27 cellular contexts compared by ENCODE assay signal in the genomic region with DNA sequence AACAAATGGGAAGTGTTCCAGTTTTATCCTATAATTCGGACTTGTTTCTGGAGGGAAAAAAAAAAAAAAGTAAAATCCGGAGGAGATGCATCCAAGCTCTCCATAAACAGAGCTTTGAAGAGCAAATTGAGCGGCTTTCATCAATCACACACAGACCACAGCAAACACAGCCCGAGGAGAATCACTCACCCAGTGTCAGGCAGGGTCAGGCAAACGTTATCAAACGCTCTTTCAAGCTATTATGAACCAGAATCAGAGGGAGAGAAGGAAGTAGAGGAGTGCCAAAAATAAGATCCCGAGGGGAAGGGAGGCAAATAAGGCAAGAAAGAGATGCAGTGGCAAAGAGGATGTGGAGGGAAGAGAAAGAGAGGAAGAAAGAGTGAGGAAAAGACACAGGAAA.
A peak's percentile ranks its signal among the peaks of the same experiment; 100 is the strongest.
DNase-seq lines count a peak whose midpoint lies in the region; ATAC-seq, FAIRE-seq and TF ChIP-seq lines count a peak whose summit lies in the region.
"Had no signal": no experiment of that assay in that cellular context is flagged by ENCODE, and none has a peak within 500 bp of the region (broad histone marks: within the 10 kb centered on the region; RNA-seq: fewer than 3 reads in every experiment).

No MANE protein-coding gene starts in this region.

- ATAC-seq in HG03565 (IDR thresholded peaks at IDR 0.05; ENCODE audit: unreplicated experiment) = no peak
- ATAC-seq in GM19452 (IDR thresholded peaks at IDR 0.05; ENCODE audit: unreplicated experiment) = no peak
- ATAC-seq: left colon; naive thymus-derived CD8-positive, alpha-beta T cell; right lobe of liver; stimulated activated naive CD8-positive, alpha-beta T cell treated with anti-CD3 and anti-CD28 coated beads, Interleukin-15, Interleukin-2, amounts not matched to agents 100 U/mL and 50 U/mL, for 24 hours had no signal

- no peak overlapping the region for H3K4me3 Mint-ChIP-seq in neural progenitor cell
- H3K4me3 Mint-ChIP-seq: activated B cell treated with CpG ODN at 0.5 μM for 24 hours; activated naive CD4-positive, alpha-beta T cell treated with anti-CD3 and anti-CD28 coated beads, Interleukin-2, amount 50 U/mL, for 24 hours; activated T-helper 1 cell treated with anti-CD3 and anti-CD28 coated beads, Interleukin-12 subunit alpha, Interleukin-12 subunit beta, Interleukin-2, Interleukin-4 antibody, amounts not matched to agents 30 ng/mL and 10 ng/mL and 1 ng/mL, durations not matched to agents 14 hours and 24 hours and 36 hours; dendritic cell treated with granulocyte-macrophage colony-stimulating factor and Interleukin-4, amounts not matched to agents 40 ng/mL and 50 ng/mL, for 4 days; naive thymus-derived CD8-positive, alpha-beta T cell; T-helper 1 cell treated with Interleukin-12 subunit alpha and Interleukin-12 subunit beta and Interleukin-4 antibody, amounts not matched to agents 30 μg/mL and 1 μg/mL, for 36 hours had no signal

- TF ChIP-seq CTCF in fibroblast of lung (conservative IDR thresholded peaks at IDR 0.05 in 1 of 2, IDR thresholded peaks at IDR 0.05 in 1 of 2; ENCODE audit: low read depth in 1 of 2, low read length in 2 of 2) (no peak), neural progenitor cell (IDR thresholded peaks at IDR 0.05) (no peak)

- H3K27ac ChIP-seq in fibroblast of lung (ENCODE audit: insufficient read depth, low read length) = no peak overlapping the region
- no peak overlapping the region for H3K27ac ChIP-seq in neural progenitor cell
- H3K27ac ChIP-seq: C4-2B, right lobe of liver, SJSA1, thoracic aorta had no signal

- H3K4me1 ChIP-seq in fibroblast of lung (ENCODE audit: control insufficient read depth, extremely low read depth, insufficient read depth, low read length) (peaks cover 12% of the 10 kb centered on the region), neural progenitor cell (peaks cover 5% of the 10 kb centered on the region)

- H2AFZ ChIP-seq in fibroblast of lung (ENCODE audit: low read length) (peak overlapping the region; percentile 58), neural progenitor cell (replicated peaks) (peak overlapping the region; percentile 83)

- H3K36me3 Mint-ChIP-seq in neural progenitor cell = no peaks in the 10 kb centered on the region
- H3K36me3 Mint-ChIP-seq: activated naive CD4-positive, alpha-beta T cell treated with anti-CD3 and anti-CD28 coated beads, Interleukin-2, amount 50 U/mL, for 24 hours; naive thymus-derived CD8-positive, alpha-beta T cell had no signal

- H3K36me3 ChIP-seq in fibroblast of lung (ENCODE audit: control insufficient read depth, insufficient read depth, low read length) (no peaks in the 10 kb centered on the region), neural progenitor cell (no peaks in the 10 kb centered on the region)
- H3K36me3 ChIP-seq: HAP-1, right lobe of liver, SJSA1, thoracic aorta had no signal

- H3F3A ChIP-seq in neural progenitor cell (ENCODE audit: low read depth) = no peaks in the 10 kb centered on the region

- no peak overlapping the region for H3K4me3 ChIP-seq in fibroblast of lung (replicated peaks in 1 of 4; ENCODE audit: control extremely low read depth in 1 of 4, insufficient read depth in 1 of 4, low read depth in 3 of 4, low read length in 4 of 4)
- no peak overlapping the region for H3K4me3 ChIP-seq in neural progenitor cell
- H3K4me3 ChIP-seq: HAP-1, right lobe of liver, SJSA1, thoracic aorta had no signal

- H3K9ac ChIP-seq in fibroblast of lung (ENCODE audit: insufficient read depth, low read length) (no peak overlapping the region), neural progenitor cell (no peak overlapping the region)

- DNase-seq in COLO829 (ENCODE audit: low spot score) (peak; percentile 41), NCI-H226 (peak; percentile 24), fibroblast of lung (ENCODE audit: low read depth in 2 of 2) (no peak), neural progenitor cell (ENCODE audit: low spot score) (no peak), COLO668 (lab: John Stamatoyannopoulos, UW; ENCODE audit: unreplicated experiment) (no peak), GM19239 (ENCODE audit: insufficient read length, low spot score) (no peak)
- DNase-seq: activated B cell treated with CpG ODN at 0.5 μM for 24 hours; caudate nucleus; left colon; midbrain; naive thymus-derived CD8-positive, alpha-beta T cell; NCI-H1417 treated with DMSO at 0.1 percent for 48 hours; NCI-H2171; NCI-H526 treated with DMSO at 0.1 percent for 48 hours; posterior cingulate gyrus; right lobe of liver; stimulated activated naive CD8-positive, alpha-beta T cell treated with anti-CD3 and anti-CD28 coated beads, Interleukin-15, Interleukin-2, amounts not matched to agents 100 U/mL and 50 U/mL, for 24 hours had no signal

- no peaks in the 10 kb centered on the region for H3K9me3 ChIP-seq in fibroblast of lung (ENCODE audit: control insufficient read depth, insufficient read depth, low read depth, low read length)
- no peaks in the 10 kb centered on the region for H3K9me3 ChIP-seq in neural progenitor cell (ENCODE audit: low read depth)
- H3K9me3 ChIP-seq: HAP-1, right lobe of liver, SJSA1, thoracic aorta had no signal

- no peaks in the 10 kb centered on the region for H3K9me3 Mint-ChIP-seq in neural progenitor cell
- H3K9me3 Mint-ChIP-seq: activated B cell treated with CpG ODN at 0.5 μM for 24 hours; activated naive CD4-positive, alpha-beta T cell treated with anti-CD3 and anti-CD28 coated beads, Interleukin-2, amount 50 U/mL, for 24 hours; activated T-helper 1 cell treated with anti-CD3 and anti-CD28 coated beads, Interleukin-12 subunit alpha, Interleukin-12 subunit beta, Interleukin-2, Interleukin-4 antibody, amounts not matched to agents 30 ng/mL and 10 ng/mL and 1 ng/mL, durations not matched to agents 14 hours and 24 hours and 36 hours; dendritic cell treated with granulocyte-macrophage colony-stimulating factor and Interleukin-4, amounts not matched to agents 40 ng/mL and 50 ng/mL, for 4 days; naive thymus-derived CD8-positive, alpha-beta T cell; T-helper 1 cell treated with Interleukin-12 subunit alpha and Interleukin-12 subunit beta and Interleukin-4 antibody, amounts not matched to agents 30 μg/mL and 1 μg/mL, for 36 hours had no signal

- H3K27me3 Mint-ChIP-seq in neural progenitor cell (ENCODE audit: insufficient read depth, low read depth) = peaks cover 3% of the 10 kb centered on the region

- H3K4me1 Mint-ChIP-seq in neural progenitor cell = peaks cover 10% of the 10 kb centered on the region
- H3K4me1 Mint-ChIP-seq: activated B cell treated with CpG ODN at 0.5 μM for 24 hours; activated naive CD4-positive, alpha-beta T cell treated with anti-CD3 and anti-CD28 coated beads, Interleukin-2, amount 50 U/mL, for 24 hours had no signal

- no peak for FAIRE-seq in GM19239 (lab: Jason Lieb, UNC)

- no peak overlapping the region for H3K27ac Mint-ChIP-seq in neural progenitor cell
- H3K27ac Mint-ChIP-seq: activated B cell treated with CpG ODN at 0.5 μM for 24 hours; activated naive CD4-positive, alpha-beta T cell treated with anti-CD3 and anti-CD28 coated beads, Interleukin-2, amount 50 U/mL, for 24 hours; activated T-helper 1 cell treated with anti-CD3 and anti-CD28 coated beads, Interleukin-12 subunit alpha, Interleukin-12 subunit beta, Interleukin-2, Interleukin-4 antibody, amounts not matched to agents 30 ng/mL and 10 ng/mL and 1 ng/mL, durations not matched to agents 14 hours and 24 hours and 36 hours; dendritic cell treated with granulocyte-macrophage colony-stimulating factor and Interleukin-4, amounts not matched to agents 40 ng/mL and 50 ng/mL, for 4 days; naive thymus-derived CD8-positive, alpha-beta T cell; T-helper 1 cell treated with Interleukin-12 subunit alpha and Interleukin-12 subunit beta and Interleukin-4 antibody, amounts not matched to agents 30 μg/mL and 1 μg/mL, for 36 hours had no signal

- H3K4me2 ChIP-seq in fibroblast of lung (ENCODE audit: extremely low read depth, insufficient read depth, low read length) (no peak overlapping the region), neural progenitor cell (no peak overlapping the region)

- H4K20me1 ChIP-seq in fibroblast of lung (ENCODE audit: control insufficient read depth, extremely low read depth, insufficient read depth, low read length) (no peaks in the 10 kb centered on the region), neural progenitor cell (ENCODE audit: low read depth) (no peaks in the 10 kb centered on the region)

- H3K79me2 ChIP-seq in fibroblast of lung (ENCODE audit: control insufficient read depth, insufficient read depth, low read length) (no peaks in the 10 kb centered on the region), neural progenitor cell (ENCODE audit: low read depth) (no peaks in the 10 kb centered on the region)

- no peaks in the 10 kb centered on the region for H3K27me3 ChIP-seq in fibroblast of lung (ENCODE audit: control insufficient read depth, insufficient read depth, low read length)
- H3K27me3 ChIP-seq in neural progenitor cell = no peaks in the 10 kb centered on the region
- H3K27me3 ChIP-seq: right lobe of liver, SJSA1 had no signal

Comparison
In these comparisons a context has a peak if more than half of its experiments do, and no peak if none do; other contexts are left out.
1. DNase-seq: peak in COLO829 (single experiment) and NCI-H226 (single experiment); none in fibroblast of lung (0 of 2), neural progenitor cell (single experiment), COLO668 (single experiment) and GM19239 (single experiment).